ENCODE assay signal across 9 cellular contexts in genomic region chr16:86016201-86016965, GRCh38.
DNase-seq lines count a peak whose midpoint lies in the region; ATAC-seq, FAIRE-seq and TF ChIP-seq lines count a peak whose summit lies in the region.
"Had no signal": no experiment of that assay in that cellular context is flagged by ENCODE, and none has a peak within 500 bp of the region (broad histone marks: within the 10 kb centered on the region; RNA-seq: fewer than 3 reads in every experiment).

No MANE protein-coding gene starts in this region.

- H3K36me3 Mint-ChIP-seq in activated naive CD4-positive, alpha-beta T cell treated with anti-CD3 and anti-CD28 coated beads for 36 hours (ENCODE audit: low read depth): peaks cover 5% of the 10 kb centered on the region

- no peaks in the 10 kb centered on the region for H3K79me2 ChIP-seq in OCI-LY3 (ENCODE audit: low read length)

- no peak overlapping the region for H3K4me3 ChIP-seq in OCI-LY3 (ENCODE audit: low read length)
- no peak overlapping the region for H3K4me3 ChIP-seq in pancreas

- CTCF ChIA-PET in activated naive CD4-positive, alpha-beta T cell treated with anti-CD3 and anti-CD28 coated beads for 36 hours (lab: Charles Lee): interaction anchor here (0.6 to 8.8 kb wide), 16 partner anchors 20 to 197 kb away, joined by 3 to 130 read pairs (median 4); partner anchors contain the start of gene IRF8

- H3K4me1 ChIP-seq in OCI-LY3 (ENCODE audit: low read length) (peaks cover 29% of the 10 kb centered on the region), pancreas (no peaks in the 10 kb centered on the region)

- H3K9me3 ChIP-seq in OCI-LY3 (ENCODE audit: insufficient read depth, low read length) (no peaks in the 10 kb centered on the region), pancreas (no peaks in the 10 kb centered on the region)
- H3K9me3 ChIP-seq: neutrophil had no signal

- no peak overlapping the region for H3K4me3 Mint-ChIP-seq in activated naive CD4-positive, alpha-beta T cell treated with anti-CD3 and anti-CD28 coated beads for 36 hours

- H4K20me1 ChIP-seq in OCI-LY3 (ENCODE audit: insufficient read depth, low read length): no peaks in the 10 kb centered on the region

- H3K9ac ChIP-seq in OCI-LY3 (ENCODE audit: low read length): no peak overlapping the region

- peak; percentile 81 for FAIRE-seq in pancreas (lab: Jason Lieb, UNC)

- TF ChIP-seq CTCF in OCI-LY3 (IDR thresholded peaks at IDR 0.05; ENCODE audit: low read depth, low read length) (peak; percentile 88), pancreas (IDR thresholded peaks at IDR 0.05) (peak; percentile 59 to 72 (median 64))

- peak overlapping the region; percentile 64 for H3K4me2 ChIP-seq in OCI-LY3 (ENCODE audit: low read length)

- no peak overlapping the region for H3K27ac ChIP-seq in OCI-LY3 (ENCODE audit: low read length)
- H3K27ac ChIP-seq in pancreas: no peak overlapping the region
- H3K27ac ChIP-seq: neutrophil had no signal

- H3K4me1 Mint-ChIP-seq in activated naive CD4-positive, alpha-beta T cell treated with anti-CD3 and anti-CD28 coated beads for 36 hours (ENCODE audit: low read depth): peaks cover 21% of the 10 kb centered on the region

- intact Hi-C loops in activated naive CD4-positive, alpha-beta T cell treated with anti-CD3 and anti-CD28 coated beads for 36 hours (cut with micrococcal nuclease): loop anchor here (1.0 kb wide), 4 partner anchors 28 to 195 kb away; partner anchors contain the start of gene IRF8
- intact Hi-C loops in pancreas (cut with DNase I): loop anchor here in 2 of 3 donors (5.0 kb wide), 1 partner anchor 194 kb away; no protein-coding TSS in a partner anchor

- no peak overlapping the region for H2AFZ ChIP-seq in OCI-LY3 (ENCODE audit: low read depth, low read length)

- DNase-seq in CD1c-positive myeloid dendritic cell (ENCODE audit: extremely low spot score) (peak; percentile 71), HCEC 1CT (peak; percentile 54), glomerular endothelial cell (ENCODE audit: extremely low read depth, low read depth, low spot score) (peak; percentile 23), pancreas (peak in 3 of 6 donors; percentile 12 to 55 (median 29))
- peak; percentile 67 for DNase-seq in activated naive CD4-positive, alpha-beta T cell treated with anti-CD3 and anti-CD28 coated beads for 36 hours

- ATAC-seq in pancreas: peak; percentile 77 to 92 (median 82)
- ATAC-seq in GM18858 (IDR thresholded peaks at IDR 0.05; ENCODE audit: unreplicated experiment): no peak
- ATAC-seq in GM18909 (IDR thresholded peaks at IDR 0.05; ENCODE audit: poor library complexity, unreplicated experiment): no peak

- H3K27me3 ChIP-seq in OCI-LY3 (ENCODE audit: low read depth, low read length) (peaks cover 47% of the 10 kb centered on the region), pancreas (no peaks in the 10 kb centered on the region)

- no peak overlapping the region for H3K27ac Mint-ChIP-seq in activated naive CD4-positive, alpha-beta T cell treated with anti-CD3 and anti-CD28 coated beads for 36 hours

- H3K36me3 ChIP-seq in OCI-LY3 (replicated peaks; ENCODE audit: low read depth, low read length) (no peaks in the 10 kb centered on the region), pancreas (no peaks in the 10 kb centered on the region)
- H3K36me3 ChIP-seq: neutrophil had no signal

- peaks cover 16% of the 10 kb centered on the region for H3K9me3 Mint-ChIP-seq in activated naive CD4-positive, alpha-beta T cell treated with anti-CD3 and anti-CD28 coated beads for 36 hours

- H3K27me3 Mint-ChIP-seq in activated naive CD4-positive, alpha-beta T cell treated with anti-CD3 and anti-CD28 coated beads for 36 hours (ENCODE audit: low read depth): peaks cover 40% of the 10 kb centered on the region

- 35% methylated on average over 13 of the region's 13 CpGs for WGBS in pancreas, 2 donors

Comparison
In these comparisons a context has a peak if more than half of its experiments do, and no peak if none do; other contexts are left out.
1. ATAC-seq: peak in pancreas (4 of 4); none in GM18858 (single experiment) and GM18909 (single experiment).